ENCODE assay signal across 11 cellular contexts in genomic region chr4:123546661-123547060, GRCh38.
DNase-seq lines count a peak whose midpoint lies in the region; ATAC-seq, FAIRE-seq and TF ChIP-seq lines count a peak whose summit lies in the region.
"Had no signal": no experiment of that assay in that cellular context is flagged by ENCODE, and none has a peak within 500 bp of the region (broad histone marks: within the 10 kb centered on the region; RNA-seq: fewer than 3 reads in every experiment).

No MANE protein-coding gene starts in this region.

- H3K4me3 ChIP-seq in Peyer's patch (peak overlapping the region in 2 of 4 donors; percentile 1 to 14), iPS-18a (ENCODE audit: low read length) (peak overlapping the region; percentile 52), pancreas (peak overlapping the region in 2 of 4 donors; percentile 16 to 19), brain microvascular endothelial cell (ENCODE audit: low read depth, low read length) (no peak overlapping the region)

- H3K4me1 ChIP-seq in Peyer's patch (peaks cover 0 to 5% (median 0%) of the 10 kb centered on the region in 4 donors), iPS-18a (ENCODE audit: control insufficient read depth, low read depth, low read length) (peaks cover 29% of the 10 kb centered on the region), pancreas (peaks cover 4 to 17% (median 16%) of the 10 kb centered on the region in 3 donors)

- peak; percentile 34 for DNase-seq in DMS153 (lab: John Stamatoyannopoulos, UW)
- DNase-seq in Peyer's patch, result no peak
- no peak for DNase-seq in pancreas
- no peak for DNase-seq in T-helper 2 cell treated with Interferon-gamma antibody and Interleukin-4, amounts not matched to agents 5 μg/mL and 100 μg/mL, for 36 hours (ENCODE audit: low spot score)
- no peak for DNase-seq in brain microvascular endothelial cell
- DNase-seq: activated naive CD4-positive, alpha-beta T cell treated with anti-CD3 and anti-CD28 coated beads, Interleukin-2, amount 50 U/mL, for 16 hours; effector CD8-positive, alpha-beta T cell had no signal

- H3K4me1 Mint-ChIP-seq in T-helper 2 cell treated with Interferon-gamma antibody and Interleukin-4, amounts not matched to agents 5 μg/mL and 100 μg/mL, for 36 hours (ENCODE audit: low read depth), result no peaks in the 10 kb centered on the region

- H3K27me3 ChIP-seq in Peyer's patch (no peaks in the 10 kb centered on the region), iPS-18a (ENCODE audit: control insufficient read depth, insufficient read depth, low read length) (peaks cover 7% of the 10 kb centered on the region), pancreas (no peaks in the 10 kb centered on the region), brain microvascular endothelial cell (replicated peaks) (no peaks in the 10 kb centered on the region)

- H3K36me3 ChIP-seq in Peyer's patch, result no peaks in the 10 kb centered on the region
- no peaks in the 10 kb centered on the region for H3K36me3 ChIP-seq in iPS-18a (ENCODE audit: control insufficient read depth, low read depth, low read length)
- no peaks in the 10 kb centered on the region for H3K36me3 ChIP-seq in pancreas
- no peaks in the 10 kb centered on the region for H3K36me3 ChIP-seq in brain microvascular endothelial cell (replicated peaks)

- peak overlapping the region; percentile 66 for H3K9ac ChIP-seq in iPS-18a (ENCODE audit: low read length)

- H3K27ac ChIP-seq in Peyer's patch (peak overlapping the region in 3 of 4 donors; percentile 37 to 77 (median 67)), iPS-18a (ENCODE audit: low read length) (peak overlapping the region; percentile 73), pancreas (peak overlapping the region; percentile 51 to 84 (median 72)), brain microvascular endothelial cell (no peak overlapping the region)

- no peaks in the 10 kb centered on the region for H3K9me3 ChIP-seq in Peyer's patch
- H3K9me3 ChIP-seq in iPS-18a (ENCODE audit: control insufficient read depth, low read depth, low read length), result no peaks in the 10 kb centered on the region
- H3K9me3 ChIP-seq in pancreas, result no peaks in the 10 kb centered on the region

- no peak overlapping the region for H3K27ac Mint-ChIP-seq in T-helper 2 cell treated with Interferon-gamma antibody and Interleukin-4, amounts not matched to agents 5 μg/mL and 100 μg/mL, for 36 hours

- H3K27me3 Mint-ChIP-seq in T-helper 2 cell treated with Interferon-gamma antibody and Interleukin-4, amounts not matched to agents 5 μg/mL and 100 μg/mL, for 36 hours (ENCODE audit: low read depth), result peaks cover 10% of the 10 kb centered on the region

- no peak for TF ChIP-seq POLR2A in Peyer's patch (IDR thresholded peaks at IDR 0.05)

- no peak for TF ChIP-seq CTCF in Peyer's patch (IDR thresholded peaks at IDR 0.05)
- TF ChIP-seq CTCF in pancreas (IDR thresholded peaks at IDR 0.05), result no peak
- no peak for TF ChIP-seq CTCF in brain microvascular endothelial cell (IDR thresholded peaks at IDR 0.05; ENCODE audit: low read depth, low read length, missing control alignments)

- in situ Hi-C loops in brain microvascular endothelial cell (cut with HindIII; ENCODE audit: low pct_ligation_motif_present, low sequenced_read_pairs), result no loop called here

- H3K9me3 Mint-ChIP-seq in T-helper 2 cell treated with Interferon-gamma antibody and Interleukin-4, amounts not matched to agents 5 μg/mL and 100 μg/mL, for 36 hours, result no peaks in the 10 kb centered on the region

- intact Hi-C loops in pancreas (cut with DNase I), result no loop called here

- WGBS in pancreas, 2 donors, result 42% methylated on average over 7 of the region's 7 CpGs

- no peak overlapping the region for H3K4me3 Mint-ChIP-seq in T-helper 2 cell treated with Interferon-gamma antibody and Interleukin-4, amounts not matched to agents 5 μg/mL and 100 μg/mL, for 36 hours

- no peak for FAIRE-seq in pancreas (lab: Jason Lieb, UNC)
- FAIRE-seq: bronchial epithelial cell had no signal

- H3K36me3 Mint-ChIP-seq in T-helper 2 cell treated with Interferon-gamma antibody and Interleukin-4, amounts not matched to agents 5 μg/mL and 100 μg/mL, for 36 hours (ENCODE audit: low read depth), result no peaks in the 10 kb centered on the region

- peak; percentile 23 to 40 (median 30) for ATAC-seq in pancreas
- no peak for ATAC-seq in GM19455 (IDR thresholded peaks at IDR 0.05; ENCODE audit: unreplicated experiment)
- ATAC-seq in GM21786 (IDR thresholded peaks at IDR 0.05; ENCODE audit: unreplicated experiment), result no peak

Comparison
In these comparisons a context has a peak if more than half of its experiments do, and no peak if none do; other contexts are left out.
1. ATAC-seq: peak in pancreas (4 of 4); none in GM19455 (single experiment) and GM21786 (single experiment).